Comparison of ENCODE assay signal across 12 cellular contexts in genomic region chrX:149547782-149548181, GRCh38. TPM values are rescaled to one million over a fixed set of nuclear protein-coding genes. Genes with fewer than 3 reads are reported as not detected.
"Had no signal": no experiment of that assay in that cellular context is flagged by ENCODE, and none has a peak within 500 bp of the region (broad histone marks: within the 10 kb centered on the region; RNA-seq: fewer than 3 reads in every experiment).

No MANE protein-coding gene starts in this region.

RNA-seq across cellular contexts. Expression of gene HSFX3, which starts 1.9 kb away (rescaled TPM):
- total RNA-seq: OCI-LY7, PC-3, PC-9, Peyer's patch, Right ventricle myocardium inferior, Right ventricle myocardium superior, RPMI7951, SJCRH30, SJSA1, SK-MEL-5, T-cell had no signal
- polyA plus RNA-seq: SK-N-SH had no signal

RNA-seq across cellular contexts. Expression of gene MAGEA9B, which starts 39.5 kb away (rescaled TPM):
- total RNA-seq: OCI-LY7, PC-3, PC-9, Peyer's patch, Right ventricle myocardium inferior, Right ventricle myocardium superior, RPMI7951, SJCRH30, SJSA1, SK-MEL-5, T-cell had no signal

RNA-seq across cellular contexts. Expression of gene HSFX2, which starts 47.3 kb away (rescaled TPM):
- total RNA-seq: OCI-LY7, PC-3, Right ventricle myocardium inferior, Right ventricle myocardium superior, SJCRH30, SJSA1, SK-MEL-5, T-cell had no signal
